13 cellular contexts compared by ENCODE assay signal in genomic region chr19:55597493-55597892, GRCh38.
"Had no signal": no experiment of that assay in that cellular context is flagged by ENCODE, and none has a peak within 500 bp of the region (broad histone marks: within the 10 kb centered on the region; RNA-seq: fewer than 3 reads in every experiment).

No MANE protein-coding gene starts in this region.

- H3K4me3 ChIP-seq: pancreas, sigmoid colon, thyroid gland had no signal

- FAIRE-seq: frontal cortex, pancreas, urothelium cell line had no signal

- H3K27ac ChIP-seq: pancreas, thyroid gland had no signal

- H3K9me3 ChIP-seq: pancreas, sigmoid colon, thyroid gland had no signal

- H3K27me3 ChIP-seq: pancreas, sigmoid colon, thyroid gland had no signal

- DNase-seq: activated CD4-positive, alpha-beta memory T cell treated with anti-CD3 and anti-CD28 coated beads for 36 hours; activated CD4-positive, alpha-beta T cell treated with anti-CD3 and anti-CD28 coated beads for 36 hours; activated CD8-positive, alpha-beta memory T cell treated with anti-CD3 and anti-CD28 coated beads, Interleukin-2, amount 10 ng/mL, durations not matched to agents 7 days and 5 days; effector CD4-positive, alpha-beta T cell; left colon; mammary epithelial cell; naive B cell; sigmoid colon; thyroid gland had no signal

- ATAC-seq: activated CD4-positive, alpha-beta T cell treated with anti-CD3 and anti-CD28 coated beads for 36 hours; activated CD8-positive, alpha-beta memory T cell treated with anti-CD3 and anti-CD28 coated beads, Interleukin-2, amount 10 ng/mL, durations not matched to agents 7 days and 5 days; left colon; pancreas; WTC11 had no signal
